32 cellular contexts compared by ENCODE assay signal in the genomic region with DNA sequence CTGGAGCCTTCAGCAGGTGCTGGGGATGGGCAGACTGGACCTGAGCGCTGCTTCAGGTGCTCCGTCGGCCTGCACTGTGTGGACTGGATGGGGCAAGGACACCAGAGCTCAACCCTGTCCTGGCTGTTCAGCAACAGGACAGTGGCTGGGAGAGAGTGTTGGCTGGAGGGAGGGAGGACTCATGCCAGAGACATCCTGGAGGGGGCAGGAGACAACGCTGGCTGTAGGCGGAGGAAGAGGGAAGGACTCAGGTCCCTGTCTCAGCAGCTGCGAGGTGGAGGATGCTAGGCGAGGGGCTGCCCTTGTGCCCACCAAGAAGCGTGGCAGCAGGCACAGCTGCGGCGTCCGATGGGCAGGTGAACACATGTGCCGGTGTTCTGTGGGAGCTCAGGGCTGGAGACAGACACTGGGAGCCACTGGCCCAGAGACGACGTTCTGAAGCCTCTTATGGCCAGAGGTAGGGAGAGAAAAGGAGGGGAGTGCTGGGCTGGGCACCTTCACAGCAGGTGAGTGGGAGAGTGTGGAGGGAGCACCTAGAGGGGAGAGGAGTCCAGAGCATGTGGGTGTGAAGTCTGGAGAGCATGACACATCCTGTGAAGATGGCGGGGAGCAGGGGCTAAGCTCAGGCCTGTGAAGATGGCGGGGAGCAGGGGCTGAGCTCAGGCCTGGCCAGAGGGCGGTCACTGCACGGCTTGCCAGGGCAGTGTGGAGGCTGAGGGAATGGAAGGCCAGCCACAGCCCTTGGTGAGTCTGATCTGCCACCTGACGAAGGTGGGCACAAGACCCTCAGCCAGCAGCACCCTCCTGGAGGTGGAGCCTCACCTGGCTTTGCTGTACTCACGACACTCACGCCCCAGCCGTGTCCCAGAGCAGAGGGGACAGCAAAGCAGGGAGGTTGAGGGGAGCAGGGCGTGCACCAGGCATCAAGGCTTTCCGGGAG.
"Had no signal": no experiment of that assay in that cellular context is flagged by ENCODE, and none has a peak within 500 bp of the region (broad histone marks: within the 10 kb centered on the region; RNA-seq: fewer than 3 reads in every experiment).

No MANE protein-coding gene starts in this region.

- H3K4me3 ChIP-seq: ascending aorta, cardiac muscle cell, coronary artery, gastroesophageal sphincter, hepatocyte, ovary, prostate gland, SK-N-MC, smooth muscle cell, upper lobe of left lung had no signal

- H3K9me3 Mint-ChIP-seq: natural killer cell had no signal

- H3K36me3 ChIP-seq: ascending aorta, cardiac muscle cell, gastroesophageal sphincter, neutrophil, ovary, prostate gland, upper lobe of left lung had no signal

- H3K27ac Mint-ChIP-seq: activated CD4-positive, alpha-beta memory T cell treated with anti-CD3 and anti-CD28 coated beads, Interleukin-2, amount 10 ng/mL, durations not matched to agents 7 days and 5 days; activated CD4-positive, alpha-beta T cell treated with anti-CD3 and anti-CD28 coated beads, Interleukin-2, amount 10 ng/mL, durations not matched to agents 7 days and 5 days; activated naive CD8-positive, alpha-beta T cell; activated T-cell treated with anti-CD3 and anti-CD28 coated beads, Interleukin-2, amount 50 U/mL, for 24 hours; effector memory CD8-positive, alpha-beta T cell; memory B cell; natural killer cell; stimulated activated naive CD8-positive, alpha-beta T cell treated with anti-CD3 and anti-CD28 coated beads, Interleukin-15, Interleukin-2, amounts not matched to agents 100 ng/mL and 50 ng/mL, for 24 hours; T-helper 1 cell treated with Interleukin-12 subunit alpha and Interleukin-12 subunit beta and Interleukin-4 antibody, amounts not matched to agents 30 μg/mL and 1 μg/mL, for 36 hours had no signal

- H3K9me3 ChIP-seq: ascending aorta, prostate gland had no signal

- H3K4me3 Mint-ChIP-seq: activated CD4-positive, alpha-beta memory T cell treated with anti-CD3 and anti-CD28 coated beads, Interleukin-2, amount 10 ng/mL, durations not matched to agents 7 days and 5 days; activated CD4-positive, alpha-beta T cell treated with anti-CD3 and anti-CD28 coated beads, Interleukin-2, amount 10 ng/mL, durations not matched to agents 7 days and 5 days; activated naive CD8-positive, alpha-beta T cell; activated T-cell treated with anti-CD3 and anti-CD28 coated beads, Interleukin-2, amount 50 U/mL, for 24 hours; brain; effector memory CD8-positive, alpha-beta T cell; memory B cell; natural killer cell; stimulated activated naive CD8-positive, alpha-beta T cell treated with anti-CD3 and anti-CD28 coated beads, Interleukin-15, Interleukin-2, amounts not matched to agents 100 ng/mL and 50 ng/mL, for 24 hours; T-helper 1 cell treated with Interleukin-12 subunit alpha and Interleukin-12 subunit beta and Interleukin-4 antibody, amounts not matched to agents 30 μg/mL and 1 μg/mL, for 36 hours had no signal

- H3K27me3 Mint-ChIP-seq: activated CD4-positive, alpha-beta memory T cell treated with anti-CD3 and anti-CD28 coated beads, Interleukin-2, amount 10 ng/mL, durations not matched to agents 7 days and 5 days; activated CD4-positive, alpha-beta T cell treated with anti-CD3 and anti-CD28 coated beads, Interleukin-2, amount 10 ng/mL, durations not matched to agents 7 days and 5 days had no signal

- H3K4me1 ChIP-seq: ascending aorta, gastroesophageal sphincter, prostate gland, upper lobe of left lung had no signal

- H2AFZ ChIP-seq: hepatocyte had no signal

- DNase-seq: activated CD4-positive, alpha-beta memory T cell treated with anti-CD3 and anti-CD28 coated beads, Interleukin-2, amount 10 ng/mL, durations not matched to agents 7 days and 5 days; activated CD4-positive, alpha-beta T cell treated with anti-CD3 and anti-CD28 coated beads, Interleukin-2, amount 10 ng/mL, durations not matched to agents 7 days and 5 days; activated CD4-positive, CD25-positive, alpha-beta regulatory T cell treated with anti-CD3 and anti-CD28 coated beads, Interleukin-2, amount 50 U/mL, for 72 hours; activated CD8-positive, alpha-beta memory T cell treated with anti-CD3 and anti-CD28 coated beads, Interleukin-2, amount 50 U/mL, for 48 hours; activated T-cell treated with anti-CD3 and anti-CD28 coated beads, Interleukin-2, amount 50 U/mL, for 24 hours; effector memory CD8-positive, alpha-beta T cell; erythroblast; islet precursor cell; natural killer cell; retina; stimulated activated CD4-positive, alpha-beta T cell treated with anti-CD3 and anti-CD28 coated beads, Interleukin-15, amount 100 ng/mL, for 24 hours; stimulated activated CD4-positive, alpha-beta T cell treated with anti-CD3 and anti-CD28 coated beads, Interleukin-2, amount 100 ng/mL, for 24 hours; SW 1271; T-helper 9 cell had no signal

- H3K27me3 ChIP-seq: ascending aorta, cardiac muscle cell, hepatocyte, neutrophil, ovary, upper lobe of left lung had no signal

- H3K36me3 Mint-ChIP-seq: activated naive CD8-positive, alpha-beta T cell; brain; memory B cell; natural killer cell had no signal

- ATAC-seq: effector memory CD8-positive, alpha-beta T cell; gastroesophageal sphincter; left colon; natural killer cell had no signal

- H3K27ac ChIP-seq: ascending aorta, cardiac muscle cell, coronary artery, gastroesophageal sphincter, hepatocyte, neutrophil, ovary, prostate gland, SK-N-MC, upper lobe of left lung, VCaP had no signal

- H3K4me2 ChIP-seq: hepatocyte, smooth muscle cell had no signal

- H3K4me1 Mint-ChIP-seq: activated CD4-positive, alpha-beta memory T cell treated with anti-CD3 and anti-CD28 coated beads, Interleukin-2, amount 10 ng/mL, durations not matched to agents 7 days and 5 days; activated CD4-positive, alpha-beta T cell treated with anti-CD3 and anti-CD28 coated beads, Interleukin-2, amount 10 ng/mL, durations not matched to agents 7 days and 5 days; brain; memory B cell; natural killer cell had no signal
